In genomic region chr11:45846974-45847907, GRCh38 we compare ENCODE assay signal across 8 cellular contexts. TPM values are rescaled to one million over a fixed set of nuclear protein-coding genes. Genes with fewer than 3 reads are reported as not detected.
A peak's percentile ranks its signal among the peaks of the same experiment; 100 is the strongest.
DNase-seq lines count a peak whose midpoint lies in the region; ATAC-seq and TF ChIP-seq lines count a peak whose summit lies in the region.

CRY2 (plus strand) TSS chr11:45847475; CDS start chr11:45847491, 16 bp downstream.

- no peaks in the 10 kb centered on the region for H3K27me3 Mint-ChIP-seq in activated CD4-positive, alpha-beta memory T cell treated with anti-CD3 and anti-CD28 coated beads for 36 hours

- TF ChIP-seq CTCF in dorsolateral prefrontal cortex (IDR thresholded peaks at IDR 0.05 in 54 of 56, conservative IDR thresholded peaks at IDR 0.05 in 2 of 56; ENCODE audit: low read depth in 1 of 56, partially characterized antibody in 56 of 56): peak in 21 of 56 donors; percentile 4 to 51 (median 20)
- no peak for TF ChIP-seq CTCF in right lobe of liver (IDR thresholded peaks at IDR 0.05)

- no peaks in the 10 kb centered on the region for H3K36me3 Mint-ChIP-seq in activated CD4-positive, alpha-beta memory T cell treated with anti-CD3 and anti-CD28 coated beads for 36 hours

- H3K4me3 ChIP-seq in dorsolateral prefrontal cortex (peak within 1 kb of the TSS; percentile 53 to 100 (median 94)), right lobe of liver (peak within 1 kb of the TSS; percentile 87 to 92 (median 91))

- H3K27ac ChIP-seq in dorsolateral prefrontal cortex (peak within 1 kb of the TSS; percentile 44 to 98 (median 91)), right lobe of liver (peak within 1 kb of the TSS; percentile 93)

- POLR2A ChIA-PET in activated CD4-positive, alpha-beta memory T cell treated with anti-CD3 and anti-CD28 coated beads for 36 hours (lab: Charles Lee): interaction anchor here (1.0 to 1.9 kb wide), 3 partner anchors 42 to 118 kb away, joined by 3 to 13 read pairs (median 5); partner anchors contain the start of genes PEX16 and SLC35C1

- peak; percentile 100 for DNase-seq in CD1c-positive myeloid dendritic cell (ENCODE audit: extremely low spot score)
- peak; percentile 81 for DNase-seq in NCI-H82 treated with DMSO at 0.1 percent for 48 hours (lab: John Stamatoyannopoulos, UW; ENCODE audit: unreplicated experiment)
- peak; percentile 99 for DNase-seq in activated CD4-positive, alpha-beta memory T cell treated with anti-CD3 and anti-CD28 coated beads for 36 hours
- DNase-seq in dorsolateral prefrontal cortex: peak; percentile 98 to 100 (median 99)
- DNase-seq in right lobe of liver: peak; percentile 99 to 100 (median 99)
- peak; percentile 99 for DNase-seq in stimulated activated CD4-positive, alpha-beta T cell treated with anti-CD3 and anti-CD28 coated beads, Interleukin-4, amount 100 ng/mL, for 4 hours

- peak; percentile 89 for ATAC-seq in GM19438 (IDR thresholded peaks at IDR 0.05; ENCODE audit: low read depth, unreplicated experiment)
- peak; percentile 57 for ATAC-seq in HG03575 (IDR thresholded peaks at IDR 0.05; ENCODE audit: extremely low read depth, insufficient number of reproducible peaks, low FRiP score, unreplicated experiment)
- ATAC-seq in right lobe of liver: peak; percentile 84 to 93 (median 86)

- 0% methylated on average over 17 of the region's 75 CpGs for WGBS in right lobe of liver (ENCODE audit: insufficient coverage, low coverage, low lambda C conversion rate, missing lambda C conversion rate)

- CTCF ChIA-PET in activated CD4-positive, alpha-beta memory T cell treated with anti-CD3 and anti-CD28 coated beads for 36 hours (lab: Charles Lee): interaction anchor here (0.8 to 2.4 kb wide), 5 partner anchors 13 to 159 kb away, joined by 3 to 8 read pairs (median 7); partner anchors contain the start of gene PEX16

- H3K27ac Mint-ChIP-seq in activated CD4-positive, alpha-beta memory T cell treated with anti-CD3 and anti-CD28 coated beads for 36 hours: peak within 1 kb of the TSS; percentile 78

- peak within 1 kb of the TSS; percentile 77 for H3K4me3 Mint-ChIP-seq in activated CD4-positive, alpha-beta memory T cell treated with anti-CD3 and anti-CD28 coated beads for 36 hours

- no peaks in the 10 kb centered on the region for H3K36me3 ChIP-seq in right lobe of liver

- H3K9me3 Mint-ChIP-seq in activated CD4-positive, alpha-beta memory T cell treated with anti-CD3 and anti-CD28 coated beads for 36 hours: no peaks in the 10 kb centered on the region

- peak; percentile 99 for TF ChIP-seq POLR2A in right lobe of liver (IDR thresholded peaks at IDR 0.05)

- H3K9me3 ChIP-seq in right lobe of liver: no peaks in the 10 kb centered on the region

- no peaks in the 10 kb centered on the region for H3K27me3 ChIP-seq in dorsolateral prefrontal cortex
- no peaks in the 10 kb centered on the region for H3K27me3 ChIP-seq in right lobe of liver

- H3K4me1 ChIP-seq in right lobe of liver: peaks cover 0 to 72% (median 23%) of the 10 kb centered on the region in 4 donors

- peaks cover 55% of the 10 kb centered on the region for H3K4me1 Mint-ChIP-seq in activated CD4-positive, alpha-beta memory T cell treated with anti-CD3 and anti-CD28 coated beads for 36 hours (ENCODE audit: low read depth)

- intact Hi-C loops in activated CD4-positive, alpha-beta memory T cell treated with anti-CD3 and anti-CD28 coated beads for 36 hours (cut with micrococcal nuclease): loop anchor here (1.0 to 10.0 kb wide), 6 partner anchors 42 to 1280 kb away; partner anchors contain the start of genes CD82, PHF21A and SLC35C1
- intact Hi-C loops in dorsolateral prefrontal cortex (cut with DNase I) (loop anchor here (2.0 to 5.0 kb wide), 5 partner anchors 50 to 185 kb away; partner anchors contain the start of gene PEX16 (in 2 of the 2)), right lobe of liver (cut with DNase I) (no loop called here)

RNA-seq across cellular contexts. Expression of gene CRY2, which starts in this region (rescaled TPM):
- total RNA-seq in activated CD4-positive, alpha-beta memory T cell treated with anti-CD3 and anti-CD28 coated beads for 36 hours: 10 to 100 TPM; 12.1 to 13.4 TPM
- total RNA-seq in dorsolateral prefrontal cortex (100 to 1,000 TPM in 43 of 120 experiments, 10 to 100 TPM in 77; 65.9 to 159 (median 95.3) TPM), right lobe of liver (100 to 1,000 TPM in 1 of 6 experiments, 10 to 100 TPM in 5; 19.6 to 104 (median 31.5) TPM)

Comparison
In these comparisons a context has a peak if more than half of its experiments do, and no peak if none do; other contexts are left out.
1. Peak in every context shown above with its lines: DNase-seq, ATAC-seq, H3K4me3 ChIP-seq and H3K27ac ChIP-seq.
2. intact Hi-C loops: an anchor here in activated CD4-positive, alpha-beta memory T cell treated with anti-CD3 and anti-CD28 coated beads for 36 hours (1.0 to 10.0 kb wide) and dorsolateral prefrontal cortex (2.0 to 5.0 kb wide); none called in right lobe of liver.